ENCODE assay signal across 8 cellular contexts in genomic region chr12:79689477-79690155, GRCh38. TPM values are rescaled to one million over a fixed set of nuclear protein-coding genes. Genes with fewer than 3 reads are reported as not detected.
DNase-seq lines count a peak whose midpoint lies in the region; ATAC-seq and TF ChIP-seq lines count a peak whose summit lies in the region.

No MANE protein-coding gene starts in this region.

- no peaks in the 10 kb centered on the region for H3K9me2 ChIP-seq in neural cell (ENCODE audit: insufficient read depth, low read length)

- no peaks in the 10 kb centered on the region for H3K36me3 ChIP-seq in neural cell (ENCODE audit: insufficient read depth, low read length)

- CTCF ChIA-PET in activated CD8-positive, alpha-beta memory T cell treated with anti-CD3 and anti-CD28 coated beads, Interleukin-2, amount 10 ng/mL, durations not matched to agents 7 days and 5 days (lab: Charles Lee), result no interaction called here

- H3K36me3 Mint-ChIP-seq in activated CD8-positive, alpha-beta memory T cell treated with anti-CD3 and anti-CD28 coated beads, Interleukin-2, amount 10 ng/mL, durations not matched to agents 7 days and 5 days, result peaks cover 2% of the 10 kb centered on the region

- H4K20me1 ChIP-seq in neural cell (ENCODE audit: insufficient read depth), result no peaks in the 10 kb centered on the region

- in situ Hi-C loops in KBM-7 (cut with MboI; ENCODE audit: low pct_unique_long_range_greater_than_20kb, low sequenced_read_pairs), result no loop called here

- TF ChIP-seq RAD21 in neural cell (conservative IDR thresholded peaks at IDR 0.05), result no peak

- peaks cover 61% of the 10 kb centered on the region for H3K27me3 Mint-ChIP-seq in activated CD8-positive, alpha-beta memory T cell treated with anti-CD3 and anti-CD28 coated beads, Interleukin-2, amount 10 ng/mL, durations not matched to agents 7 days and 5 days

- no peak overlapping the region for H3K27ac Mint-ChIP-seq in activated CD8-positive, alpha-beta memory T cell treated with anti-CD3 and anti-CD28 coated beads, Interleukin-2, amount 10 ng/mL, durations not matched to agents 7 days and 5 days

- H3K9ac ChIP-seq in neural cell (ENCODE audit: low read length), result peak overlapping the region; percentile 57

- H3F3A ChIP-seq in neural cell (ENCODE audit: insufficient read depth, low read length, poor library complexity, severe bottlenecking), result no peaks in the 10 kb centered on the region

- H3K4me3 Mint-ChIP-seq in activated CD8-positive, alpha-beta memory T cell treated with anti-CD3 and anti-CD28 coated beads, Interleukin-2, amount 10 ng/mL, durations not matched to agents 7 days and 5 days, result peak overlapping the region; percentile 61

- no peak for TF ChIP-seq EP300 in neural cell (conservative IDR thresholded peaks at IDR 0.05; ENCODE audit: poor library complexity, severe bottlenecking)

- peaks cover 26% of the 10 kb centered on the region for H3K79me2 ChIP-seq in neural cell (replicated peaks; ENCODE audit: insufficient read depth, low read length)

- H3K27me3 ChIP-seq in foreskin keratinocyte (no peaks in the 10 kb centered on the region), neural cell (ENCODE audit: insufficient read depth, low read depth, low read length) (peaks cover 13% of the 10 kb centered on the region)

- peaks cover 10% of the 10 kb centered on the region for H3K4me1 Mint-ChIP-seq in activated CD8-positive, alpha-beta memory T cell treated with anti-CD3 and anti-CD28 coated beads, Interleukin-2, amount 10 ng/mL, durations not matched to agents 7 days and 5 days

- ATAC-seq in GM21825 (IDR thresholded peaks at IDR 0.05; ENCODE audit: unreplicated experiment) (peak; percentile 25), foreskin keratinocyte (peak; percentile 5)
- ATAC-seq in activated CD8-positive, alpha-beta memory T cell treated with anti-CD3 and anti-CD28 coated beads, Interleukin-2, amount 10 ng/mL, durations not matched to agents 7 days and 5 days, result peak; percentile 34

- H3K9me3 ChIP-seq in neural cell (ENCODE audit: low read length), result no peaks in the 10 kb centered on the region

- H3K27ac ChIP-seq in foreskin keratinocyte (peak overlapping the region; percentile 88), neural cell (ENCODE audit: low read length) (no peak overlapping the region)

- peak overlapping the region; percentile 93 for H3K4me3 ChIP-seq in neural cell (ENCODE audit: low read length)

- no peaks in the 10 kb centered on the region for H3K9me3 Mint-ChIP-seq in activated CD8-positive, alpha-beta memory T cell treated with anti-CD3 and anti-CD28 coated beads, Interleukin-2, amount 10 ng/mL, durations not matched to agents 7 days and 5 days (ENCODE audit: low read depth)

- H3K4me1 ChIP-seq in foreskin keratinocyte, result peaks cover 34% of the 10 kb centered on the region

- peak; percentile 32 for DNase-seq in stimulated activated CD4-positive, alpha-beta T cell treated with anti-CD3 and anti-CD28 coated beads, Interleukin-15, amount 100 ng/mL, for 24 hours
- DNase-seq in stimulated activated CD4-positive, alpha-beta T cell treated with anti-CD3 and anti-CD28 coated beads, Interleukin-12 subunit alpha, Interleukin-12 subunit beta, amount 100 ng/mL, for 4 hours, result no peak
- DNase-seq in KBM-7, result peak; percentile 71
- no peak for DNase-seq in activated CD8-positive, alpha-beta memory T cell treated with anti-CD3 and anti-CD28 coated beads, Interleukin-2, amount 10 ng/mL, durations not matched to agents 7 days and 5 days
- peak in 1 of 2 donors; percentile 71 for DNase-seq in foreskin keratinocyte
- no peak for DNase-seq in OCI-M2 (lab: John Stamatoyannopoulos, UW; ENCODE audit: unreplicated experiment)

- H3K4me2 ChIP-seq in neural cell (ENCODE audit: low read length), result peak overlapping the region; percentile 52

- peak; percentile 54 for TF ChIP-seq CTCF in foreskin keratinocyte (conservative IDR thresholded peaks at IDR 0.05)
- peak; percentile 21 for TF ChIP-seq CTCF in neural cell (IDR thresholded peaks at IDR 0.05; ENCODE audit: poor library complexity, severe bottlenecking)

- no peak overlapping the region for H2AFZ ChIP-seq in neural cell (ENCODE audit: low read depth, low read length)

TF ChIP-seq in neural cell, 6 proteins besides CTCF, POLR2A, EP300 and RAD21:
- TF ChIP-seq EZH2 (IDR thresholded peaks at IDR 0.05; ENCODE audit: borderline replicate concordance, insufficient read depth, low read length, poor library complexity, severe bottlenecking), result no peak
- no peak for TF ChIP-seq SMC3 (conservative IDR thresholded peaks at IDR 0.05; ENCODE audit: poor library complexity)
- peak; percentile 76 for TF ChIP-seq MXI1 (conservative IDR thresholded peaks at IDR 0.05; ENCODE audit: poor library complexity, severe bottlenecking)

RNA-seq across cellular contexts. Expression of gene PAWR, which starts 1.1 kb away (rescaled TPM):
- total RNA-seq in activated CD8-positive, alpha-beta memory T cell treated with anti-CD3 and anti-CD28 coated beads, Interleukin-2, amount 10 ng/mL, durations not matched to agents 7 days and 5 days, result 1 to 10 TPM; 3.0 to 5.2 TPM
- total RNA-seq in foreskin keratinocyte, result 51.6 and 51.9 TPM in 2 replicates
- 24.9 and 28.6 TPM in 2 replicates for polyA plus RNA-seq in foreskin keratinocyte
- polyA plus RNA-seq in neural cell, result 5.8 and 13.4 TPM in 2 replicates
- polyA minus RNA-seq in neural cell, result 13.9 and 14.2 TPM in 2 replicates

Comparison
In these comparisons a context has a peak if more than half of its experiments do, and no peak if none do; other contexts are left out.
1. DNase-seq: peak in stimulated activated CD4-positive, alpha-beta T cell treated with anti-CD3 and anti-CD28 coated beads, Interleukin-15, amount 100 ng/mL, for 24 hours (single experiment) and KBM-7 (single experiment); none in stimulated activated CD4-positive, alpha-beta T cell treated with anti-CD3 and anti-CD28 coated beads, Interleukin-12 subunit alpha, Interleukin-12 subunit beta, amount 100 ng/mL, for 4 hours (single experiment), activated CD8-positive, alpha-beta memory T cell treated with anti-CD3 and anti-CD28 coated beads, Interleukin-2, amount 10 ng/mL, durations not matched to agents 7 days and 5 days (single experiment) and OCI-M2 (single experiment).
2. Peak in every context shown above with its lines, with median percentiles within 50 percentile points of each other: ATAC-seq.